Comparison of ENCODE assay signal across 8 cellular contexts in genomic region chr12:118135788-118136558, GRCh38. TPM values are rescaled to one million over a fixed set of nuclear protein-coding genes. Genes with fewer than 3 reads are reported as not detected.
A peak's percentile ranks its signal among the peaks of the same experiment; 100 is the strongest.
DNase-seq lines count a peak whose midpoint lies in the region; ATAC-seq, FAIRE-seq and TF ChIP-seq lines count a peak whose summit lies in the region.

Gene PEBP1 (plus strand): TSS chr12:118136124. CDS start chr12:118136210, 86 bp downstream.

- H3K27me3 Mint-ChIP-seq in activated CD8-positive, alpha-beta memory T cell treated with anti-CD3 and anti-CD28 coated beads, Interleukin-2, amount 10 ng/mL, durations not matched to agents 7 days and 5 days = no peaks in the 10 kb centered on the region

- H3K9ac ChIP-seq in H1 (replicated peaks in 1 of 4; ENCODE audit: extremely low read depth in 1 of 4, low read depth in 3 of 4, low read length in 3 of 4) (peak within 1 kb of the TSS; percentile 83 to 96 (median 88)), mesendoderm (ENCODE audit: low read length) (peak within 1 kb of the TSS; percentile 97)

- H4K5ac ChIP-seq in H1 (ENCODE audit: insufficient read length, low read depth, low read length) = peak within 1 kb of the TSS; percentile 51
- H4K5ac ChIP-seq in mesendoderm (ENCODE audit: low read length) = no peak within 1 kb of the TSS

- no peaks in the 10 kb centered on the region for H3K9me3 Mint-ChIP-seq in activated CD8-positive, alpha-beta memory T cell treated with anti-CD3 and anti-CD28 coated beads, Interleukin-2, amount 10 ng/mL, durations not matched to agents 7 days and 5 days (ENCODE audit: low read depth)

- H3K36me3 ChIP-seq in H1 (ENCODE audit: control insufficient read depth in 2 of 4, insufficient read depth in 4 of 4, low read length in 3 of 4) (peaks cover 11 to 37% (median 23%) of the 10 kb centered on the region in 4 experiments; a peak in 7 of 8 replicates), mesendoderm (ENCODE audit: control insufficient read depth, insufficient read depth, low read length) (peaks cover 4% of the 10 kb centered on the region)

- peak within 1 kb of the TSS; percentile 77 for H3K56ac ChIP-seq in H1 (replicated peaks; ENCODE audit: insufficient read length, low read depth, low read length)
- peak within 1 kb of the TSS; percentile 98 for H3K56ac ChIP-seq in mesendoderm (ENCODE audit: low read length)

- peaks cover 8 to 45% of the 10 kb centered on the region in 2 experiments for H3K79me2 ChIP-seq in H1 (ENCODE audit: control insufficient read depth in 1 of 2, insufficient read depth in 2 of 2, low read length in 2 of 2)
- peaks cover 17% of the 10 kb centered on the region for H3K79me2 ChIP-seq in mesendoderm (ENCODE audit: control insufficient read depth, insufficient read depth, low read length)

- FAIRE-seq in H1 (lab: Jason Lieb, UNC) = no peak

- no peak within 1 kb of the TSS for H3K14ac ChIP-seq in H1 (ENCODE audit: insufficient read length)

- peak within 1 kb of the TSS; percentile 78 for H3K27ac ChIP-seq in H1 (ENCODE audit: low read depth, low read length)
- no peak within 1 kb of the TSS for H3K27ac ChIP-seq in mesendoderm (ENCODE audit: low read depth, low read length)

- peaks cover 11% of the 10 kb centered on the region; the same call in 1 of the 2 replicates for H3K23me2 ChIP-seq in H1 (ENCODE audit: low read depth, low read length)

- H3K9me3 ChIP-seq in H1 (ENCODE audit: insufficient read depth in 2 of 2, low read depth in 1 of 2, low read length in 1 of 2) = no peaks in the 10 kb centered on the region

- H2BK120ac ChIP-seq in H1 (replicated peaks; ENCODE audit: low read depth, low read length) (peak within 1 kb of the TSS; percentile 75), mesendoderm (ENCODE audit: low read depth, low read length) (no peak within 1 kb of the TSS)

- TF ChIP-seq POLR2A in H1 (IDR thresholded peaks at IDR 0.05; ENCODE audit: control extremely low read depth in 1 of 2, low read depth in 2 of 2, low read length in 2 of 2) = peak; percentile 50 to 68

- TF ChIP-seq EP300 in H1 (IDR thresholded peaks at IDR 0.05; ENCODE audit: borderline replicate concordance in 1 of 2, low read depth in 2 of 2, low read length in 2 of 2) = no peak

- H2AFZ ChIP-seq in H1 (ENCODE audit: low read length) = peak within 1 kb of the TSS; percentile 43; the same call in 1 of the 2 replicates

- H3K4ac ChIP-seq in H1 (replicated peaks; ENCODE audit: insufficient read length, low read depth, low read length) (peak within 1 kb of the TSS; percentile 83), mesendoderm (ENCODE audit: low read depth, low read length) (peak within 1 kb of the TSS; percentile 81)

- peak; percentile 93 for ATAC-seq in GM19468 (IDR thresholded peaks at IDR 0.05; ENCODE audit: extremely low read depth, unreplicated experiment)
- ATAC-seq in activated CD8-positive, alpha-beta memory T cell treated with anti-CD3 and anti-CD28 coated beads, Interleukin-2, amount 10 ng/mL, durations not matched to agents 7 days and 5 days = peak; percentile 100

- peak within 1 kb of the TSS; percentile 86 for H3K27ac Mint-ChIP-seq in activated CD8-positive, alpha-beta memory T cell treated with anti-CD3 and anti-CD28 coated beads, Interleukin-2, amount 10 ng/mL, durations not matched to agents 7 days and 5 days

- POLR2A ChIA-PET in H1 (lab: Charles Lee; ENCODE audit: partially characterized antibody) = interaction anchor here (0.6 to 10.2 kb wide), 16 partner anchors 11 to 241 kb away, joined by 3 to 130 read pairs (median 4); partner anchors contain the start of genes SUDS3, VSIG10 and WSB2

- no peak within 1 kb of the TSS for H3K23ac ChIP-seq in H1 (ENCODE audit: insufficient read length)
- H3K23ac ChIP-seq in mesendoderm (ENCODE audit: low read length) = peak within 1 kb of the TSS; percentile 20

- H2BK20ac ChIP-seq in H1 (ENCODE audit: low read length) = no peak within 1 kb of the TSS

- H4K91ac ChIP-seq in H1 (replicated peaks; ENCODE audit: insufficient read length, low read length) = peak within 1 kb of the TSS; percentile 73

- peak within 1 kb of the TSS; percentile 93 for H4K8ac ChIP-seq in H1 (ENCODE audit: extremely low read depth, insufficient read depth, low read length)
- H4K8ac ChIP-seq in mesendoderm (ENCODE audit: low read depth, low read length) = no peak within 1 kb of the TSS

- H4K20me1 ChIP-seq in H1 (replicated peaks in 1 of 2; ENCODE audit: control insufficient read depth in 1 of 2, insufficient read depth in 2 of 2, low read length in 2 of 2) = peaks cover 5 to 6% of the 10 kb centered on the region in 2 experiments

- DNase-seq in COLO829 (ENCODE audit: low spot score) = peak; percentile 76
- DNase-seq in HS-5 (ENCODE audit: low read depth) = peak; percentile 45
- peak; percentile 96 for DNase-seq in NOMO-1 treated with dmso at 0.1 percent for 144 hours (lab: John Stamatoyannopoulos, UW; ENCODE audit: unreplicated experiment)
- DNase-seq in activated CD8-positive, alpha-beta memory T cell treated with anti-CD3 and anti-CD28 coated beads, Interleukin-2, amount 10 ng/mL, durations not matched to agents 7 days and 5 days = peak; percentile 95
- DNase-seq in H1 (ENCODE audit: low read depth in 1 of 2, low spot score in 2 of 2) = peak; percentile 60 to 88
- peak; percentile 90 for DNase-seq in mesendoderm
- DNase-seq in stimulated activated CD8-positive, alpha-beta memory T cell treated with anti-CD3 and anti-CD28 coated beads, Interleukin-12 subunit alpha, Interleukin-12 subunit beta, amount 100 ng/mL, for 4 hours (ENCODE audit: low read depth) = peak; percentile 84

- H3K18ac ChIP-seq in H1 (ENCODE audit: extremely low read depth, low read length) = peak within 1 kb of the TSS; percentile 87
- peak within 1 kb of the TSS; percentile 23 for H3K18ac ChIP-seq in mesendoderm (ENCODE audit: low read length)

- TF ChIP-seq RAD21 in H1 (IDR thresholded peaks at IDR 0.05 in 1 of 2, conservative IDR thresholded peaks at IDR 0.05 in 1 of 2; ENCODE audit: low read depth in 2 of 2, low read length in 2 of 2) = no peak

- H2BK15ac ChIP-seq in H1 (ENCODE audit: low read length) (peak within 1 kb of the TSS; percentile 36; the same call in 1 of the 2 replicates), mesendoderm (replicated peaks; ENCODE audit: low read depth) (no peak within 1 kb of the TSS)

- H2BK12ac ChIP-seq in H1 (ENCODE audit: low read depth, low read length) = 0 out of 2 replicates have a peak within 1 kb of the TSS, but pooled peaks have one; percentile 17

- H3K4me3 ChIP-seq in H1 (ENCODE audit: extremely low read depth in 1 of 4, insufficient read depth in 2 of 4, low read depth in 3 of 4, low read length in 4 of 4) (peak within 1 kb of the TSS; percentile 86 to 97 (median 91)), mesendoderm (ENCODE audit: low read length) (peak within 1 kb of the TSS; percentile 83)

- peak within 1 kb of the TSS; percentile 87 for H3K4me3 Mint-ChIP-seq in activated CD8-positive, alpha-beta memory T cell treated with anti-CD3 and anti-CD28 coated beads, Interleukin-2, amount 10 ng/mL, durations not matched to agents 7 days and 5 days

- H3K36me3 Mint-ChIP-seq in activated CD8-positive, alpha-beta memory T cell treated with anti-CD3 and anti-CD28 coated beads, Interleukin-2, amount 10 ng/mL, durations not matched to agents 7 days and 5 days = peaks cover 16% of the 10 kb centered on the region

- peaks cover 36% of the 10 kb centered on the region for H3K4me1 Mint-ChIP-seq in activated CD8-positive, alpha-beta memory T cell treated with anti-CD3 and anti-CD28 coated beads, Interleukin-2, amount 10 ng/mL, durations not matched to agents 7 days and 5 days

- H3K4me2 ChIP-seq in H1 (ENCODE audit: insufficient read depth in 1 of 2, low read depth in 2 of 2, low read length in 2 of 2) (peak within 1 kb of the TSS; percentile 73 to 79), mesendoderm (ENCODE audit: low read length) (peak within 1 kb of the TSS; percentile 92)

- H3K4me1 ChIP-seq in H1 (replicated peaks in 1 of 4; ENCODE audit: control insufficient read depth in 3 of 4, insufficient read depth in 4 of 4, low read length in 3 of 4) = peaks cover 0 to 3% (median under 1%) of the 10 kb centered on the region in 4 experiments; a peak in 4 of 7 replicates
- H3K4me1 ChIP-seq in mesendoderm (ENCODE audit: control insufficient read depth, low read depth, low read length) = no peaks in the 10 kb centered on the region

- H3K79me1 ChIP-seq in H1 (ENCODE audit: low read depth, low read length) = no peaks in the 10 kb centered on the region; the same call in none of the 2 replicates
- H3K79me1 ChIP-seq in mesendoderm (ENCODE audit: low read length) = peaks cover 6% of the 10 kb centered on the region

- no peaks in the 10 kb centered on the region for H3K27me3 ChIP-seq in H1 (replicated peaks in 1 of 4; ENCODE audit: control insufficient read depth in 3 of 4, extremely low read depth in 1 of 4, insufficient read depth in 3 of 4, low read length in 3 of 4)
- no peaks in the 10 kb centered on the region for H3K27me3 ChIP-seq in mesendoderm (ENCODE audit: insufficient read depth, low read length, poor library complexity)

- CTCF ChIA-PET in activated CD8-positive, alpha-beta memory T cell treated with anti-CD3 and anti-CD28 coated beads, Interleukin-2, amount 10 ng/mL, durations not matched to agents 7 days and 5 days (lab: Charles Lee) = interaction anchor here (0.7 to 6.0 kb wide), 12 partner anchors 14 to 261 kb away, joined by 3 to 51 read pairs (median 4); partner anchors contain the start of genes RFC5, SUDS3 and WSB2
- CTCF ChIA-PET in H1 (lab: Charles Lee; ENCODE audit: partially characterized antibody) = interaction anchor here (1.1 to 5.0 kb wide), 4 partner anchors 12 to 240 kb away, joined by 3 to 24 read pairs (median 6); partner anchors contain the start of gene SUDS3

- no peak within 1 kb of the TSS for H2AK5ac ChIP-seq in H1 (ENCODE audit: low read depth, low read length)
- peak within 1 kb of the TSS; percentile 67 for H2AK5ac ChIP-seq in mesendoderm (ENCODE audit: low read length)

- 4% methylated on average over 54 of the region's 70 CpGs; no CpG with 5 or more reads in 1 of the 2 experiments for WGBS in H1 (ENCODE audit: extremely low coverage in 1 of 2, insufficient coverage in 1 of 2, insufficient read length in 1 of 2, insufficient replicate concordance in 2 of 2, low coverage in 1 of 2, low lambda C conversion rate in 2 of 2, missing lambda C conversion rate in 1 of 2), 2 experiments
- WGBS in mesendoderm (ENCODE audit: extremely low coverage, insufficient coverage, low lambda C conversion rate) = no CpG with 5 or more reads among the region's 70 CpGs

- 0 out of 4 replicates have a peak, but pooled peaks of 1 of the 3 experiments have one; percentile 6 for TF ChIP-seq CTCF in H1 (IDR thresholded peaks at IDR 0.05; ENCODE audit: control extremely low read depth in 1 of 3, insufficient read depth in 1 of 3, low read depth in 1 of 3, low read length in 3 of 3)

- H2BK5ac ChIP-seq in H1 (ENCODE audit: low read depth, low read length) = peak within 1 kb of the TSS; percentile 74; the same call in 1 of the 2 replicates
- H2BK5ac ChIP-seq in mesendoderm (ENCODE audit: low read length) = no peak within 1 kb of the TSS

RNA-seq across cellular contexts. Expression of gene PEBP1, which starts in this region (rescaled TPM):
- total RNA-seq in activated CD8-positive, alpha-beta memory T cell treated with anti-CD3 and anti-CD28 coated beads, Interleukin-2, amount 10 ng/mL, durations not matched to agents 7 days and 5 days = 100 to 1,000 TPM in 1 of 2 experiments, 10 to 100 TPM in 1; 93.7 to 136 TPM
- 444 and 458 TPM in 2 replicates for total RNA-seq in H1 (2021; fragmentation: NEBNext Ultra II Directional; extraction: Animal tissue kit (Norgen Biotek cat#: 25700))
- polyA plus RNA-seq in H1 (2011; rRNA removed) = 580 and 622 TPM in 2 replicates
- 440 TPM for polyA plus RNA-seq in H1 (2011; cell fraction: cytosol; rRNA removed)
- polyA plus RNA-seq in H1 (2011; cell fraction: nucleus; rRNA removed) = 281 TPM
- 462 to 475 TPM (median 467 TPM) in 4 replicates for polyA plus RNA-seq in H1 (2012, experiment 1 of 2)
- 310 TPM for polyA plus RNA-seq in H1 (2012, experiment 2 of 2)
- polyA plus RNA-seq in H1 (2013, experiment 1 of 2) = 461 TPM
- 478 TPM for polyA plus RNA-seq in H1 (2013, experiment 2 of 2)
- polyA minus RNA-seq in H1 (2011; rRNA and poly(A)+ RNA removed) = 175 and 197 TPM in 2 replicates
- 175 TPM for polyA minus RNA-seq in H1 (2011; cell fraction: cytosol; rRNA and poly(A)+ RNA removed)
- polyA minus RNA-seq in H1 (2011; cell fraction: nucleus; rRNA and poly(A)+ RNA removed) = 99.6 TPM
- 361 TPM for polyA plus RNA-seq in mesendoderm (2013, experiment 1 of 2)
- polyA plus RNA-seq in mesendoderm (2013, experiment 2 of 2) = 359 TPM

Comparison
In these comparisons a context has a peak if more than half of its experiments do, and no peak if none do; other contexts are left out.
1. DNase-seq: peak in every context shown above with its lines; median percentile 96 in NOMO-1 treated with dmso at 0.1 percent for 144 hours; 95 in activated CD8-positive, alpha-beta memory T cell treated with anti-CD3 and anti-CD28 coated beads, Interleukin-2, amount 10 ng/mL, durations not matched to agents 7 days and 5 days; 90 in mesendoderm; 84 in stimulated activated CD8-positive, alpha-beta memory T cell treated with anti-CD3 and anti-CD28 coated beads, Interleukin-12 subunit alpha, Interleukin-12 subunit beta, amount 100 ng/mL, for 4 hours; 76 in COLO829; 74 in H1; 45 in HS-5.